In the genomic region with DNA sequence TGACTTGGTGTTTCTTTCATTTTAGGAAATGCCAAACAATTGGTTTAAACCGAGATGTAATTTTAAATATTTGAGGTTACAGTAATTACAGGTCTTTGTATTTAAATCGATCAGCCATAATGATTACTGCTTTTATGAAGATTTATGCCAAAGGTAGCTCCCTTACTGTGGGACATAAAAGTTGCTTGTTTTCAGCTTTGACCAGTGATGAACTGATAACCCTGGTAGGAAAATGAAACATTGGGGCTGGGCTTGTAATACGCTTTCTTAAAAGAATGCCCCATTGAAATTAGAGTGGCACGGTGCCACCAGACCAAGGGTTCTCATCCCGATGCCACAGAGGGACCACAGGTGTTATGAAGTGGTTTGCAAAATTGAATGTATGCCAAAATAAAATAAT, we compare ENCODE assay signal across 12 cellular contexts. TPM values are rescaled to one million over a fixed set of nuclear protein-coding genes. Genes with fewer than 3 reads are reported as not detected.
A peak's percentile ranks its signal among the peaks of the same experiment; 100 is the strongest.
DNase-seq lines count a peak whose midpoint lies in the region; ATAC-seq and TF ChIP-seq lines count a peak whose summit lies in the region.
"Had no signal": no experiment of that assay in that cellular context is flagged by ENCODE, and none has a peak within 500 bp of the region (broad histone marks: within the 10 kb centered on the region; RNA-seq: fewer than 3 reads in every experiment).

No MANE protein-coding gene starts in this region.

- peak; percentile 35 for DNase-seq in LoVo (ENCODE audit: low spot score)
- no peak for DNase-seq in breast epithelium (ENCODE audit: low spot score in 2 of 2)
- DNase-seq in GM19240 (ENCODE audit: insufficient read length, low spot score) = no peak
- no peak for DNase-seq in stimulated activated naive CD8-positive, alpha-beta T cell treated with anti-CD3 and anti-CD28 coated beads, Interleukin-15, Interleukin-2, amounts not matched to agents 100 U/mL and 50 U/mL, for 24 hours
- DNase-seq in SJCRH30 = no peak
- no peak for DNase-seq in kidney glomerular epithelial cell (lab: John Stamatoyannopoulos, UW)
- DNase-seq: activated CD4-positive, alpha-beta T cell treated with anti-CD3 and anti-CD28 coated beads, Interleukin-2, amount 50 U/mL, for 1 hour; NCI-H1092 treated with DMSO at 0.1 percent for 48 hours had no signal

- TF ChIP-seq POLR2A in breast epithelium (IDR thresholded peaks at IDR 0.05) = no peak

- H3K36me3 ChIP-seq in ACC112 (ENCODE audit: insufficient read depth, low read length) (peaks cover 24% of the 10 kb centered on the region), breast epithelium (no peaks in the 10 kb centered on the region), muscle layer of duodenum (ENCODE audit: control insufficient read depth in 1 of 2, insufficient read depth in 2 of 2, low read length in 2 of 2) (peaks cover 0 to 15% of the 10 kb centered on the region in 2 donors), SJCRH30 (peaks cover 27% of the 10 kb centered on the region)

- no peaks in the 10 kb centered on the region for H3K9me3 ChIP-seq in breast epithelium
- no peaks in the 10 kb centered on the region for H3K9me3 ChIP-seq in muscle layer of duodenum (ENCODE audit: control insufficient read depth in 1 of 2, low read length in 2 of 2)
- H3K9me3 ChIP-seq in SJCRH30 (replicated peaks) = no peaks in the 10 kb centered on the region
- H3K9me3 ChIP-seq: BLaER1 had no signal

- H3K27me3 ChIP-seq in ACC112 (ENCODE audit: insufficient read depth, low read length) (no peaks in the 10 kb centered on the region), breast epithelium (no peaks in the 10 kb centered on the region), muscle layer of duodenum (ENCODE audit: low read depth, low read length) (no peaks in the 10 kb centered on the region), SJCRH30 (no peaks in the 10 kb centered on the region)
- H3K27me3 ChIP-seq: BLaER1 had no signal

- peak overlapping the region; percentile 81 for H3K27ac ChIP-seq in ACC112 (ENCODE audit: low read depth, low read length)
- peak overlapping the region; percentile 32 to 52 for H3K27ac ChIP-seq in breast epithelium
- peak overlapping the region; percentile 19 for H3K27ac ChIP-seq in muscle layer of duodenum (ENCODE audit: low read length)
- H3K27ac ChIP-seq in SJCRH30 = no peak overlapping the region
- H3K27ac ChIP-seq: BLaER1 had no signal

- H3K4me3 ChIP-seq in ACC112 (ENCODE audit: low read depth, low read length) (peak overlapping the region; percentile 56), breast epithelium (no peak overlapping the region), muscle layer of duodenum (ENCODE audit: low read depth in 1 of 2, low read length in 2 of 2) (no peak overlapping the region), SJCRH30 (no peak overlapping the region)
- H3K4me3 ChIP-seq: BLaER1 had no signal

- H3K79me2 ChIP-seq in ACC112 (ENCODE audit: control insufficient read depth, insufficient read depth, low read length, unreplicated experiment) = peaks cover 97% of the 10 kb centered on the region

- TF ChIP-seq CTCF in breast epithelium (IDR thresholded peaks at IDR 0.05) = no peak

- ATAC-seq in stimulated activated naive CD8-positive, alpha-beta T cell treated with anti-CD3 and anti-CD28 coated beads, Interleukin-15, Interleukin-2, amounts not matched to agents 100 U/mL and 50 U/mL, for 24 hours = no peak
- ATAC-seq: esophagus mucosa had no signal

- no peak overlapping the region for H2AFZ ChIP-seq in ACC112 (ENCODE audit: low read length, unreplicated experiment)

- intact Hi-C loops in breast epithelium (cut with DNase I; ENCODE audit: low total_unique reads) = no loop called here

- H3K4me1 ChIP-seq in ACC112 (ENCODE audit: control insufficient read depth, insufficient read depth, low read length, unreplicated experiment) (peaks cover 68% of the 10 kb centered on the region), breast epithelium (peaks cover 0 to 43% of the 10 kb centered on the region in 2 donors), muscle layer of duodenum (ENCODE audit: control insufficient read depth in 1 of 2, insufficient read depth in 2 of 2, low read length in 2 of 2) (peaks cover 13 to 92% of the 10 kb centered on the region in 2 donors), SJCRH30 (no peaks in the 10 kb centered on the region)

RNA-seq across cellular contexts. Expression of gene TNRC6A, which starts 7.3 kb away (rescaled TPM):
- 10 to 100 TPM; 49.3 to 84.9 (median 59.6) TPM for total RNA-seq in breast epithelium
- total RNA-seq in SJCRH30 (2014; rRNA removed; shearing (Covaris generic)) = 25.7 and 28.6 TPM in 2 replicates
